Comparison of ENCODE assay signal across 12 cellular contexts in the genomic region with DNA sequence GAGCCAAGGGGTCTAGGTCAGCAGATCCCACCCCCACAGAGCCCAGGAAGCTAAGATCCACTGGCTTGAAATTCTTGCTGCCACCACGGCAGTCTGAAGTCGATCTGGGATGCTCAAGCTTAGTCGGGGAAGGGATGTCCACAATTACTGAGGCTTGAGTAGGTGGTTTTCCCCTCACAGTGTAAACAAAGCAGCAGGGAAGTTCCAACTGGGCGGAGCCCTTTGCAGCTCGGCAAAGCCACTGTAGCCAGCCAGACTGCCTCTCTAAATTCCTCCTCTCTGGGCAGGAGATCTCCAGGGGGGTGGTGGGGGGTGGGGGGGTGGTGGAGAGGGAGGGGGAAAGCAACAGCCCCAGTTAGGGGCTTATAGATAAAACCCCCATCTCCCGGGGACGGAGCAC.
DNase-seq lines count a peak whose midpoint lies in the region; ATAC-seq and TF ChIP-seq lines count a peak whose summit lies in the region.
"Had no signal": no experiment of that assay in that cellular context is flagged by ENCODE, and none has a peak within 500 bp of the region (broad histone marks: within the 10 kb centered on the region; RNA-seq: fewer than 3 reads in every experiment).

No MANE protein-coding gene starts in this region.

- TF ChIP-seq CTCF in mucosa of descending colon (IDR thresholded peaks at IDR 0.05) = no peak
- TF ChIP-seq CTCF in body of pancreas (IDR thresholded peaks at IDR 0.05) = no peak

- H3K9me3 ChIP-seq in mucosa of descending colon = peaks cover 5% of the 10 kb centered on the region
- no peaks in the 10 kb centered on the region for H3K9me3 ChIP-seq in body of pancreas

- ATAC-seq in GM18519 (IDR thresholded peaks at IDR 0.05; ENCODE audit: low FRiP score, unreplicated experiment) = peak; percentile 96
- ATAC-seq in mucosa of descending colon = peak; percentile 70
- no peak for ATAC-seq in body of pancreas
- ATAC-seq: T-cell had no signal

- H3K27me3 ChIP-seq in body of pancreas = no peaks in the 10 kb centered on the region

- TF ChIP-seq POLR2A in body of pancreas (IDR thresholded peaks at IDR 0.05) = no peak

- H3K36me3 ChIP-seq in mucosa of descending colon (ENCODE audit: low read depth) = no peaks in the 10 kb centered on the region
- H3K36me3 ChIP-seq in body of pancreas (replicated peaks in 1 of 2; ENCODE audit: insufficient read depth in 1 of 2, low read depth in 2 of 2) = no peaks in the 10 kb centered on the region

- no peak overlapping the region for H3K4me3 ChIP-seq in mucosa of descending colon
- H3K4me3 ChIP-seq in body of pancreas = no peak overlapping the region

- intact Hi-C loops in mucosa of descending colon (cut with DNase I, micrococcal nuclease) = no loop called here
- intact Hi-C loops in body of pancreas (cut with DNase I) = no loop called here

- H3K4me1 ChIP-seq in mucosa of descending colon (ENCODE audit: low read depth) (no peaks in the 10 kb centered on the region), body of pancreas (no peaks in the 10 kb centered on the region)

- 52 to 62% methylated on average over 3 to 7 of the region's 7 CpGs for WGBS in body of pancreas, 2 donors

- DNase-seq in H4 (ENCODE audit: low spot score) (peak; percentile 25), HT-29 (ENCODE audit: low spot score) (peak; percentile 7), mucosa of descending colon (peak; percentile 64 to 73 (median 70)), DMS153 treated with DMSO at 0.1 percent for 48 hours (lab: John Stamatoyannopoulos, UW; ENCODE audit: unreplicated experiment) (no peak), body of pancreas (no peak)
- no peak for DNase-seq in activated CD4-positive, alpha-beta T cell treated with anti-CD3 and anti-CD28 coated beads, Interleukin-2, amount 50 U/mL, for 1 hour
- DNase-seq in stimulated activated CD4-positive, alpha-beta T cell treated with anti-CD3 and anti-CD28 coated beads, Interleukin-1b, Interleukin-23, amount 100 ng/mL, for 48 hours = no peak
- DNase-seq: DMS153; effector memory CD4-positive, alpha-beta T cell; NCI-H1694; T-cell had no signal

- H3K27ac ChIP-seq in body of pancreas = no peak overlapping the region

Comparison
In these comparisons a context has a peak if more than half of its experiments do, and no peak if none do; other contexts are left out.
1. DNase-seq: peak in H4 (single experiment), HT-29 (single experiment) and mucosa of descending colon (3 of 3); none in DMS153 treated with DMSO at 0.1 percent for 48 hours (single experiment), body of pancreas (0 of 4), activated CD4-positive, alpha-beta T cell treated with anti-CD3 and anti-CD28 coated beads, Interleukin-2, amount 50 U/mL, for 1 hour (single experiment) and stimulated activated CD4-positive, alpha-beta T cell treated with anti-CD3 and anti-CD28 coated beads, Interleukin-1b, Interleukin-23, amount 100 ng/mL, for 48 hours (single experiment).